14 cellular contexts compared by ENCODE assay signal in the genomic region with DNA sequence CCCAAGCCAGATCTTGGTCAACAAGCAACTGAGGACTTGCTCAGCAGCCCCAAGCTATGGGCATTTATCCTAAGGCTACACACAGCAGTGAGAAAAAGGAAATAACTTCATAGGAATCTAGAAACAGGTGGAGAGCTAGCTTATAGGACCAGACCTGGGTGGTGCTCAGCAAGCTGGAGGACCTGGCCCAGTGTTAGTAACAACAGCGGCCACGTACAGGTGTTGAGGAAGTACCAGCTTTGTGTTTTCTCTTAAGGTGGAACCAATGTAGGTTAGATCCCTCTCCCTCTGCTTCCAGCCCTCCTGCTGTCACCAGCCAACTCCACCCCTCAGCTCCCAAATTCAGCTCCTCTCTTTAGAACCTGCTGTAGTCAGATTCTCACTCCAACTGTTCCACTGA. TPM values are rescaled to one million over a fixed set of nuclear protein-coding genes. Genes with fewer than 3 reads are reported as not detected.
DNase-seq lines count a peak whose midpoint lies in the region; ATAC-seq and TF ChIP-seq lines count a peak whose summit lies in the region.
"Had no signal": no experiment of that assay in that cellular context is flagged by ENCODE, and none has a peak within 500 bp of the region (broad histone marks: within the 10 kb centered on the region; RNA-seq: fewer than 3 reads in every experiment).

No MANE protein-coding gene starts in this region.

- peaks cover 59% of the 10 kb centered on the region for H3K36me3 Mint-ChIP-seq in activated naive CD8-positive, alpha-beta T cell treated with anti-CD3 and anti-CD28 coated beads, Interleukin-2, amount 10 ng/mL, durations not matched to agents 7 days and 5 days
- peaks cover 21% of the 10 kb centered on the region for H3K36me3 Mint-ChIP-seq in activated naive CD8-positive, alpha-beta T cell treated with anti-CD3 and anti-CD28 coated beads, Interleukin-2, amount 50 U/mL, for 24 hours (ENCODE audit: low read depth)
- H3K36me3 Mint-ChIP-seq in mesothelial cell of epicardium = peaks cover under 1% of the 10 kb centered on the region

- POLR2A ChIA-PET in activated naive CD8-positive, alpha-beta T cell treated with anti-CD3 and anti-CD28 coated beads, Interleukin-2, amount 10 ng/mL, durations not matched to agents 7 days and 5 days (lab: Charles Lee) = interaction anchor here (1.0 to 1.9 kb wide), 9 partner anchors 8 to 43 kb away, joined by 3 to 11 read pairs (median 8); partner anchors contain the start of gene IRF1

- H3K4me3 ChIP-seq in subcutaneous abdominal adipose tissue (ENCODE audit: low read depth in 1 of 5, low read length in 5 of 5) = peak overlapping the region in 1 of 5 donors; percentile 26
- H3K4me3 ChIP-seq: GM23248, SJCRH30, uterus had no signal

- H3K9me3 Mint-ChIP-seq in activated naive CD8-positive, alpha-beta T cell treated with anti-CD3 and anti-CD28 coated beads, Interleukin-2, amount 10 ng/mL, durations not matched to agents 7 days and 5 days = peaks cover 2% of the 10 kb centered on the region
- H3K9me3 Mint-ChIP-seq in activated naive CD8-positive, alpha-beta T cell treated with anti-CD3 and anti-CD28 coated beads, Interleukin-2, amount 50 U/mL, for 24 hours = no peaks in the 10 kb centered on the region
- peaks cover under 1% of the 10 kb centered on the region for H3K9me3 Mint-ChIP-seq in mesothelial cell of epicardium

- peak overlapping the region; percentile 52 for H3K27ac ChIP-seq in VCaP
- H3K27ac ChIP-seq in subcutaneous abdominal adipose tissue (ENCODE audit: low read depth, low read length) = peak overlapping the region; percentile 86
- H3K27ac ChIP-seq: SJCRH30 had no signal

- H3K9me3 ChIP-seq in subcutaneous abdominal adipose tissue (ENCODE audit: control insufficient read depth in 5 of 5, low read length in 5 of 5) = peaks cover 0 to 3% (median 0%) of the 10 kb centered on the region in 5 donors
- H3K9me3 ChIP-seq: SJCRH30, uterus had no signal

- peaks cover under 1 to 24% (median 9%) of the 10 kb centered on the region in 5 donors for H3K36me3 ChIP-seq in subcutaneous abdominal adipose tissue (ENCODE audit: control insufficient read depth in 5 of 5, insufficient read depth in 5 of 5, low read length in 5 of 5)
- H3K36me3 ChIP-seq: SJCRH30, uterus had no signal

- TF ChIP-seq CTCF in VCaP (conservative IDR thresholded peaks at IDR 0.05) (no peak), mesothelial cell of epicardium (IDR thresholded peaks at IDR 0.05; ENCODE audit: unreplicated experiment) (no peak)

- peaks cover 42% of the 10 kb centered on the region for H3K4me1 Mint-ChIP-seq in activated naive CD8-positive, alpha-beta T cell treated with anti-CD3 and anti-CD28 coated beads, Interleukin-2, amount 10 ng/mL, durations not matched to agents 7 days and 5 days
- H3K4me1 Mint-ChIP-seq in activated naive CD8-positive, alpha-beta T cell treated with anti-CD3 and anti-CD28 coated beads, Interleukin-2, amount 50 U/mL, for 24 hours = peaks cover 50% of the 10 kb centered on the region
- peaks cover 28% of the 10 kb centered on the region for H3K4me1 Mint-ChIP-seq in mesothelial cell of epicardium

- H3K4me3 Mint-ChIP-seq in activated naive CD8-positive, alpha-beta T cell treated with anti-CD3 and anti-CD28 coated beads, Interleukin-2, amount 10 ng/mL, durations not matched to agents 7 days and 5 days = no peak overlapping the region
- no peak overlapping the region for H3K4me3 Mint-ChIP-seq in activated naive CD8-positive, alpha-beta T cell treated with anti-CD3 and anti-CD28 coated beads, Interleukin-2, amount 50 U/mL, for 24 hours
- H3K4me3 Mint-ChIP-seq in mesothelial cell of epicardium = no peak overlapping the region
- H3K4me3 Mint-ChIP-seq: endodermal cell had no signal

- H3K27ac Mint-ChIP-seq in activated naive CD8-positive, alpha-beta T cell treated with anti-CD3 and anti-CD28 coated beads, Interleukin-2, amount 10 ng/mL, durations not matched to agents 7 days and 5 days = peak overlapping the region; percentile 21
- H3K27ac Mint-ChIP-seq in activated naive CD8-positive, alpha-beta T cell treated with anti-CD3 and anti-CD28 coated beads, Interleukin-2, amount 50 U/mL, for 24 hours = no peak overlapping the region
- peak overlapping the region; percentile 61 for H3K27ac Mint-ChIP-seq in mesothelial cell of epicardium
- H3K27ac Mint-ChIP-seq: endodermal cell had no signal

- peak overlapping the region in 2 of 5 donors; percentile 26 to 70 for H3K9ac ChIP-seq in subcutaneous abdominal adipose tissue (ENCODE audit: low read length in 5 of 5)

- DNase-seq in activated naive CD8-positive, alpha-beta T cell treated with anti-CD3 and anti-CD28 coated beads, Interleukin-2, amount 10 ng/mL, durations not matched to agents 7 days and 5 days = no peak
- no peak for DNase-seq in activated naive CD8-positive, alpha-beta T cell treated with anti-CD3 and anti-CD28 coated beads, Interleukin-2, amount 50 U/mL, for 24 hours
- no peak for DNase-seq in mesothelial cell of epicardium (ENCODE audit: low spot score in 2 of 2, unreplicated experiment in 2 of 2)
- no peak for DNase-seq in HCEC 1CT
- no peak for DNase-seq in NCI-H2081 treated with DMSO at 0.1 percent for 48 hours (lab: John Stamatoyannopoulos, UW)
- DNase-seq: endodermal cell, glutamatergic neuron, NCI-H1930 had no signal

- no peak for ATAC-seq in activated naive CD8-positive, alpha-beta T cell treated with anti-CD3 and anti-CD28 coated beads, Interleukin-2, amount 10 ng/mL, durations not matched to agents 7 days and 5 days (ENCODE audit: low read depth)
- ATAC-seq in activated naive CD8-positive, alpha-beta T cell treated with anti-CD3 and anti-CD28 coated beads, Interleukin-2, amount 50 U/mL, for 24 hours = no peak
- no peak for ATAC-seq in GM18519 (IDR thresholded peaks at IDR 0.05; ENCODE audit: low FRiP score, unreplicated experiment)

- no peaks in the 10 kb centered on the region for H3K27me3 Mint-ChIP-seq in activated naive CD8-positive, alpha-beta T cell treated with anti-CD3 and anti-CD28 coated beads, Interleukin-2, amount 10 ng/mL, durations not matched to agents 7 days and 5 days
- H3K27me3 Mint-ChIP-seq in activated naive CD8-positive, alpha-beta T cell treated with anti-CD3 and anti-CD28 coated beads, Interleukin-2, amount 50 U/mL, for 24 hours = no peaks in the 10 kb centered on the region
- no peaks in the 10 kb centered on the region for H3K27me3 Mint-ChIP-seq in mesothelial cell of epicardium (ENCODE audit: low read depth)

- H3K4me1 ChIP-seq in subcutaneous abdominal adipose tissue (ENCODE audit: control insufficient read depth in 5 of 5, insufficient read depth in 5 of 5, low read length in 5 of 5) = peaks cover 15 to 39% (median 35%) of the 10 kb centered on the region in 5 donors

- peaks cover 0 to 3% (median 0%) of the 10 kb centered on the region in 5 donors for H3K27me3 ChIP-seq in subcutaneous abdominal adipose tissue (ENCODE audit: control insufficient read depth in 5 of 5, insufficient read depth in 4 of 5, low read length in 5 of 5)
- H3K27me3 ChIP-seq: SJCRH30, uterus had no signal

RNA-seq across cellular contexts. Expression of gene IRF1, which starts 43.4 kb away (rescaled TPM):
- total RNA-seq in activated naive CD8-positive, alpha-beta T cell treated with anti-CD3 and anti-CD28 coated beads, Interleukin-2, amount 10 ng/mL, durations not matched to agents 7 days and 5 days = 100 to 1,000 TPM; 228 to 238 TPM
- total RNA-seq in mesothelial cell of epicardium = 33.1 to 35.6 TPM (median 33.3 TPM) in 3 replicates
